ENCODE assay signal across 1 cellular context in genomic region chr15:45654749-45655148, GRCh38.
TF ChIP-seq lines count a peak whose summit lies in the region.

No MANE protein-coding gene starts in this region.

TF ChIP-seq in SK-N-SH, 30 proteins besides CTCF, POLR2A, EP300 and RAD21 (continued from another document):
- TF ChIP-seq USF1 (IDR thresholded peaks at IDR 0.05; ENCODE audit: borderline replicate concordance, low read depth) (no peak), NRF1 (IDR thresholded peaks at IDR 0.05; ENCODE audit: low read depth, low read length) (no peak), RFX5 (IDR thresholded peaks at IDR 0.05; ENCODE audit: low read length) (no peak), YY1 (IDR thresholded peaks at IDR 0.05; ENCODE audit: low read depth) (no peak), JUND (IDR thresholded peaks at IDR 0.05) (no peak), NFIC (IDR thresholded peaks at IDR 0.05; ENCODE audit: borderline replicate concordance) (no peak), FOXJ3 (CRISPR knock-in tag; IDR thresholded peaks at IDR 0.05) (no peak), RXRA (IDR thresholded peaks at IDR 0.05; ENCODE audit: borderline replicate concordance, low read depth) (no peak)
TF ChIP-seq in SK-N-SH: peak in this region for 0.
